25 cellular contexts compared by ENCODE assay signal in genomic region chr6:38589367-38589720, GRCh38.
"Had no signal": no experiment of that assay in that cellular context is flagged by ENCODE, and none has a peak within 500 bp of the region (broad histone marks: within the 10 kb centered on the region; RNA-seq: fewer than 3 reads in every experiment).

No MANE protein-coding gene starts in this region.

- H3K27ac ChIP-seq: coronary artery, esophagus muscularis mucosa, hepatocyte, left ventricle myocardium inferior, lower lobe of right lung, parathyroid adenoma, prostate gland, right lobe of liver, spleen, stomach, thoracic aorta, transverse colon had no signal

- ATAC-seq: lower lobe of right lung, right lobe of liver had no signal

- H3K27me3 ChIP-seq: esophagus muscularis mucosa, hepatocyte, right lobe of liver, spleen, stomach, transverse colon had no signal

- H3K79me2 ChIP-seq: hepatocyte, parathyroid adenoma had no signal

- H2AFZ ChIP-seq: hepatocyte, parathyroid adenoma had no signal

- H3K4me1 Mint-ChIP-seq: endodermal cell, naive B cell, nephron had no signal

- H3K9ac ChIP-seq: parathyroid adenoma had no signal

- H3K36me3 ChIP-seq: prostate gland had no signal

- H3K4me2 ChIP-seq: hepatocyte had no signal

- H3K9me3 Mint-ChIP-seq: endodermal cell, naive B cell, nephron had no signal

- H3K9me3 ChIP-seq: esophagus muscularis mucosa, left ventricle myocardium inferior, lower lobe of right lung, prostate gland, right lobe of liver, spleen, stomach, thoracic aorta, transverse colon had no signal

- H3K4me3 Mint-ChIP-seq: endodermal cell, naive B cell, nephron had no signal

- H3K27me3 Mint-ChIP-seq: naive B cell had no signal

- H3K4me3 ChIP-seq: coronary artery, esophagus muscularis mucosa, hepatocyte, left ventricle myocardium inferior, lower lobe of right lung, prostate gland, right lobe of liver, spleen, stomach, thoracic aorta, transverse colon had no signal

- H3K27ac Mint-ChIP-seq: endodermal cell, nephron had no signal

- H3K4me1 ChIP-seq: esophagus muscularis mucosa, left ventricle myocardium inferior, lower lobe of right lung, prostate gland, right lobe of liver, spleen, stomach, transverse colon had no signal

- DNase-seq: effector CD4-positive, alpha-beta T cell; endodermal cell; kidney; left cardiac atrium; left ventricle myocardium inferior; lower lobe of right lung; naive B cell; occipital lobe; retina; right lobe of liver; spleen; stimulated activated CD4-positive, alpha-beta T cell treated with anti-CD3 and anti-CD28 coated beads, Interleukin-15, amount 100 ng/mL, for 24 hours; stimulated activated CD4-positive, alpha-beta T cell treated with anti-CD3 and anti-CD28 coated beads, Interleukin-1b, Interleukin-23, amount 100 ng/mL, for 48 hours; stimulated activated CD4-positive, alpha-beta T cell treated with anti-CD3 and anti-CD28 coated beads, Interleukin-4, amount 100 ng/mL, for 24 hours; stimulated activated naive CD4-positive, alpha-beta T cell; stomach; substantia nigra; transverse colon had no signal
